In genomic region chr22:37746366-37747089, GRCh38 we compare ENCODE assay signal across 8 cellular contexts. TPM values are rescaled to one million over a fixed set of nuclear protein-coding genes. Genes with fewer than 3 reads are reported as not detected.
A peak's percentile ranks its signal among the peaks of the same experiment; 100 is the strongest.
DNase-seq lines count a peak whose midpoint lies in the region; ATAC-seq and TF ChIP-seq lines count a peak whose summit lies in the region.

No MANE protein-coding gene starts in this region.

- TF ChIP-seq CTCF in heart left ventricle (IDR thresholded peaks at IDR 0.05), result no peak

- no peaks in the 10 kb centered on the region for H3K9me3 ChIP-seq in heart left ventricle

- intact Hi-C loops in heart left ventricle (cut with DNase I), result loop anchor here in 4 of 10 donors (5.0 to 10.0 kb wide), 3 partner anchors 49 to 62 kb away; partner anchors contain the start of genes NOL12 (in 3 of the 4) and TRIOBP (in 1 of the 4)

- 0% methylated on average over 9 to 64 of the region's 64 CpGs for WGBS in heart left ventricle, 4 donors

- TF ChIP-seq POLR2A in heart left ventricle (IDR thresholded peaks at IDR 0.05), result no peak

- peak; percentile 76 for DNase-seq in activated CD8-positive, alpha-beta memory T cell treated with anti-CD3 and anti-CD28 coated beads, Interleukin-2, amount 50 U/mL, for 48 hours
- DNase-seq in heart left ventricle (peak in 3 of 5 donors; percentile 43 to 53 (median 49)), skeletal muscle cell (ENCODE audit: low read depth) (no peak), NOMO-1 treated with dmso at 0.1 percent for 144 hours (lab: John Stamatoyannopoulos, UW; ENCODE audit: unreplicated experiment) (no peak), GOT3 (lab: John Stamatoyannopoulos, UW) (no peak)

- H3K4me1 ChIP-seq in heart left ventricle, result peaks cover 24 to 76% (median 59%) of the 10 kb centered on the region in 12 donors

- ATAC-seq in GM19351 (IDR thresholded peaks at IDR 0.05; ENCODE audit: unreplicated experiment), result peak; percentile 25
- peak; percentile 37 for ATAC-seq in HG03432 (IDR thresholded peaks at IDR 0.05; ENCODE audit: unreplicated experiment)
- ATAC-seq in heart left ventricle, result peak in 1 of 4 donors; percentile 8
- no peak for ATAC-seq in HG02884 (IDR thresholded peaks at IDR 0.05; ENCODE audit: unreplicated experiment)

- no peaks in the 10 kb centered on the region for H3K27me3 ChIP-seq in heart left ventricle

- H3K27ac ChIP-seq in heart left ventricle, result peak overlapping the region; percentile 95 to 100 (median 99)

- peak overlapping the region; percentile 82 to 100 (median 97) for H3K4me3 ChIP-seq in heart left ventricle
- H3K4me3 ChIP-seq in skeletal muscle cell (ENCODE audit: low read depth, low read length), result peak overlapping the region; percentile 97

- no peaks in the 10 kb centered on the region for H3K36me3 ChIP-seq in heart left ventricle

RNA-seq across cellular contexts. Expression of gene TRIOBP, which starts 49.7 kb away (rescaled TPM):
- total RNA-seq in heart left ventricle, result 100 to 1,000 TPM in 4 of 9 donors, 10 to 100 TPM in 5; 67.9 to 147 (median 94.7) TPM
- 100 to 1,000 TPM in 1 of 2 donors, 10 to 100 TPM in 1; 54.9 to 119 TPM for polyA plus RNA-seq in heart left ventricle

Comparison
In these comparisons a context has a peak if more than half of its experiments do, and no peak if none do; other contexts are left out.
1. DNase-seq: peak in activated CD8-positive, alpha-beta memory T cell treated with anti-CD3 and anti-CD28 coated beads, Interleukin-2, amount 50 U/mL, for 48 hours (single experiment) and heart left ventricle (3 of 5); none in skeletal muscle cell (single experiment), NOMO-1 treated with dmso at 0.1 percent for 144 hours (single experiment) and GOT3 (single experiment).